Comparison of ENCODE assay signal across 10 cellular contexts in the genomic region with DNA sequence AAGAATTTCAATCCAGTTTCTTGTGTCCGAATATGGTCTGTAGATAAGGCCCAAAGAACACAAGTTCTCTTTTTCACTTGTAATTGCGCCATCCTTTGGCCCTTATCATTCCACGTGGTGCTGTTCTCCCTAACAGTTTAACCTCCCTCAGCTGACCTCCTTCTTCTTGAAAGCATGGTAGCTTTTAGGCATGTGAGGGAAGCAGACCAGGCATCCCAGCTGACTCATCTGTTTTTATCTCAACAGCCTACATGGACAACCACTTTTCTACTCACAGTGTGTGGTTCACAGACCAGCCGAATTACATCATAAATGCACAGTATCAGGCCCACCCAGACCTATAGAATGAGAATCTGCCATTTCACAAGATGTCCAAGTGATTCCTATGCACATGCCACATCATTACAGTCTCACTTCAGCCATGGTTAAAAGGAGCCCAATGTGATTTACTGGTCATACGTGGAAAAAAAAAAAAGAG. TPM values are rescaled to one million over a fixed set of nuclear protein-coding genes. Genes with fewer than 3 reads are reported as not detected.
DNase-seq lines count a peak whose midpoint lies in the region; FAIRE-seq and TF ChIP-seq lines count a peak whose summit lies in the region.
"Had no signal": no experiment of that assay in that cellular context is flagged by ENCODE, and none has a peak within 500 bp of the region (broad histone marks: within the 10 kb centered on the region; RNA-seq: fewer than 3 reads in every experiment).

No MANE protein-coding gene starts in this region.

- TF ChIP-seq POLR2A in GM12891 (IDR thresholded peaks at IDR 0.05; ENCODE audit: low read depth, low read length) = no peak

- H3K9ac ChIP-seq in adipocyte (ENCODE audit: low read length) = peak overlapping the region; percentile 69

- H3K9me3 ChIP-seq in adipocyte (ENCODE audit: control insufficient read depth, low read length) = no peaks in the 10 kb centered on the region

- peak; percentile 12 for DNase-seq in activated naive CD4-positive, alpha-beta T cell treated with Interleukin-2 at 50 U/mL for 16 hours
- DNase-seq in activated naive CD4-positive, alpha-beta T cell treated with anti-CD3 and anti-CD28 coated beads, Interleukin-2, amount 50 U/mL, for 16 hours = no peak
- DNase-seq in adipocyte (ENCODE audit: low read depth) = peak; percentile 52
- peak; percentile 63 for DNase-seq in kidney glomerular epithelial cell (lab: John Stamatoyannopoulos, UW)
- DNase-seq in urothelium cell line (ENCODE audit: low spot score) = peak; percentile 6
- DNase-seq in stimulated activated CD4-positive, alpha-beta T cell treated with anti-CD3 and anti-CD28 coated beads, Interleukin-2, amount 100 ng/mL, for 48 hours = no peak
- no peak for DNase-seq in retina
- DNase-seq in GM12891 (ENCODE audit: insufficient read length, low spot score) = no peak
- DNase-seq: CD4-positive, CD25-positive, alpha-beta regulatory T cell; NCI-H1417 treated with DMSO at 0.1 percent for 48 hours had no signal

- H3K4me1 ChIP-seq in adipocyte (ENCODE audit: control insufficient read depth, insufficient read depth, low read length) = peaks cover 47% of the 10 kb centered on the region

- H3K4me3 ChIP-seq in adipocyte (ENCODE audit: low read length) = no peak overlapping the region

- H3K27me3 ChIP-seq in adipocyte (replicated peaks; ENCODE audit: control insufficient read depth, insufficient read depth, low read length) = no peaks in the 10 kb centered on the region

- FAIRE-seq in urothelium cell line (lab: Jason Lieb, UNC) (no peak), GM12891 (lab: Jason Lieb, UNC) (no peak)

- H3K36me3 ChIP-seq in adipocyte (ENCODE audit: control insufficient read depth, insufficient read depth, low read length, severe bottlenecking) = no peaks in the 10 kb centered on the region

TF ChIP-seq in GM12891, 5 proteins besides CTCF, POLR2A, EP300 and RAD21:
- TF ChIP-seq SPI1 (IDR thresholded peaks at IDR 0.05; ENCODE audit: low read depth, low read length) (no peak), POLR2AphosphoS5 (IDR thresholded peaks at IDR 0.05; ENCODE audit: low read depth, low read length) (no peak), PAX5 (IDR thresholded peaks at IDR 0.05; ENCODE audit: insufficient read depth, low read length, severe bottlenecking) (no peak), POU2F2 (IDR thresholded peaks at IDR 0.05; ENCODE audit: low read depth, low read length) (no peak), TAF1 (IDR thresholded peaks at IDR 0.05; ENCODE audit: low read depth, low read length) (no peak)

RNA-seq across cellular contexts. Expression of a gene that starts 26.9 kb away (rescaled TPM):
- 49.5 TPM for polyA plus RNA-seq in GM12891 (2012; ENCODE audit: low read depth, missing spikeins)

RNA-seq across cellular contexts. Expression of a gene that starts 51.5 kb away (rescaled TPM):
- polyA plus RNA-seq in GM12891 (2012; ENCODE audit: low read depth, missing spikeins) = 6.8 TPM

Comparison
In these comparisons a context has a peak if more than half of its experiments do, and no peak if none do; other contexts are left out.
1. DNase-seq: peak in activated naive CD4-positive, alpha-beta T cell treated with Interleukin-2 at 50 U/mL for 16 hours (single experiment), adipocyte (single experiment), kidney glomerular epithelial cell (single experiment) and urothelium cell line (single experiment); none in activated naive CD4-positive, alpha-beta T cell treated with anti-CD3 and anti-CD28 coated beads, Interleukin-2, amount 50 U/mL, for 16 hours (single experiment), stimulated activated CD4-positive, alpha-beta T cell treated with anti-CD3 and anti-CD28 coated beads, Interleukin-2, amount 100 ng/mL, for 48 hours (0 of 2), retina (single experiment) and GM12891 (single experiment).